In the genomic region with DNA sequence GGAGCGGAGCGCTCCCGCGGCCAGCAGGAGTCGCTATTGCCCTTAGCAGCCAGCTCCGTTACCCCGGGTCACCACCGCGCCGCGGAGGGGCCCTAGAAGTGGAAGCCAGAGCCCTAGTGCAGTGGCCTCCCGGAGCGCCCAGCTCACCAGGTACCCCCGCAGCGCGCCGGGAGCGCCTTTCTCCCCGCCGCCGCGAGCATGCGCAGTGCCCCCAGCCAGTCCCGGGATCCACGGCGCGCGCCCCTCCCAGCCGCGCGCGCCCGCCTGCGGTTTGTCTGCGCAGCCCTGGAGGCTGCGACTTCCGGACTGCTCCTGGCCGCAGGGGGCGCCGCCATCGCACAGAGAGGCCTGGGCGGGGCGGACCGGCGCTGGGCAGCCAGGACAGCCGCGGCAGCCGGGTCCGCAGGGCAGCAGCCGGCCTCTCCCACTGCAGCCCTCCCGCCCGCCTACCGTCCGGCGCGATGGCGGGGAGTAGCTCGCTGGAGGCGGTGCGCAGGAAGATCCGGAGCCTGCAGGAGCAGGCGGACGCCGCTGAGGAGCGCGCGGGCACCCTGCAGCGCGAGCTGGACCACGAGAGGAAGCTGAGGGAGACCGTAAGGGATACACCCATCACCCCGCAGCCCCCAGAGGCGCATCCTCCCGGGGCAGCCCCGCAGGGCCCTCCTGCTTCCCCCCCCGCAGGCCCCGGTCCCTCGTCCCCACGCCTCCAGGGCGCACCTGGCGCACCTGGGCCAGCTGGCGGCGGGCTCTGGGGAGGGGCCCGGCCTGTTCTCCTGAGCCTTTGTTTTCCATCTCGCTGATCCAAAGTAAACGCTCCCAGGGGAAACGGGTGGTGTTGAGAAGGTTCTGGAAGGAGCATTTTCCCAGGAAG, we compare ENCODE assay signal across 1 cellular context.
A peak's percentile ranks its signal among the peaks of the same experiment; 100 is the strongest.
TF ChIP-seq lines count a peak whose summit lies in the region.

No MANE protein-coding gene starts in this region.

TF ChIP-seq in SK-N-SH, 30 proteins besides CTCF, POLR2A, EP300 and RAD21 (continued from another document):
- TF ChIP-seq, protein P1, sequence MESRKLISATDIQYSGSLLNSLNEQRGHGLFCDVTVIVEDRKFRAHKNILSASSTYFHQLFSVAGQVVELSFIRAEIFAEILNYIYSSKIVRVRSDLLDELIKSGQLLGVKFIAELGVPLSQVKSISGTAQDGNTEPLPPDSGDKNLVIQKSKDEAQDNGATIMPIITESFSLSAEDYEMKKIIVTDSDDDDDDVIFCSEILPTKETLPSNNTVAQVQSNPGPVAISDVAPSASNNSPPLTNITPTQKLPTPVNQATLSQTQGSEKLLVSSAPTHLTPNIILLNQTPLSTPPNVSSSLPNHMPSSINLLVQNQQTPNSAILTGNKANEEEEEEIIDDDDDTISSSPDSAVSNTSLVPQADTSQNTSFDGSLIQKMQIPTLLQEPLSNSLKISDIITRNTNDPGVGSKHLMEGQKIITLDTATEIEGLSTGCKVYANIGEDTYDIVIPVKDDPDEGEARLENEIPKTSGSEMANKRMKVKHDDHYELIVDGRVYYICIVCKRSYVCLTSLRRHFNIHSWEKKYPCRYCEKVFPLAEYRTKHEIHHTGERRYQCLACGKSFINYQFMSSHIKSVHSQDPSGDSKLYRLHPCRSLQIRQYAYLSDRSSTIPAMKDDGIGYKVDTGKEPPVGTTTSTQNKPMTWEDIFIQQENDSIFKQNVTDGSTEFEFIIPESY (IDR thresholded peaks at IDR 0.05; ENCODE audit: borderline replicate concordance, low read depth): no peak
- TF ChIP-seq TCF12 (IDR thresholded peaks at IDR 0.05): peak; percentile 47
- no peak; the same call in 1 of the 2 replicates for TF ChIP-seq RCOR1 (IDR thresholded peaks at IDR 0.05; ENCODE audit: low read length)
- TF ChIP-seq SMC3 (IDR thresholded peaks at IDR 0.05; ENCODE audit: low read depth, low read length): peak; percentile 77
- 0 out of 2 replicates have a peak, but pooled peaks have one; percentile 18 for TF ChIP-seq TAF1 (IDR thresholded peaks at IDR 0.05; ENCODE audit: borderline replicate concordance, low read depth, low read length)
- TF ChIP-seq, protein P2, sequence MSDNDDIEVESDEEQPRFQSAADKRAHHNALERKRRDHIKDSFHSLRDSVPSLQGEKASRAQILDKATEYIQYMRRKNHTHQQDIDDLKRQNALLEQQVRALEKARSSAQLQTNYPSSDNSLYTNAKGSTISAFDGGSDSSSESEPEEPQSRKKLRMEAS (IDR thresholded peaks at IDR 0.05; ENCODE audit: low read depth): no peak
- TF ChIP-seq, protein P3, sequence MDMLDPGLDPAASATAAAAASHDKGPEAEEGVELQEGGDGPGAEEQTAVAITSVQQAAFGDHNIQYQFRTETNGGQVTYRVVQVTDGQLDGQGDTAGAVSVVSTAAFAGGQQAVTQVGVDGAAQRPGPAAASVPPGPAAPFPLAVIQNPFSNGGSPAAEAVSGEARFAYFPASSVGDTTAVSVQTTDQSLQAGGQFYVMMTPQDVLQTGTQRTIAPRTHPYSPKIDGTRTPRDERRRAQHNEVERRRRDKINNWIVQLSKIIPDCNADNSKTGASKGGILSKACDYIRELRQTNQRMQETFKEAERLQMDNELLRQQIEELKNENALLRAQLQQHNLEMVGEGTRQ (IDR thresholded peaks at IDR 0.05; ENCODE audit: borderline replicate concordance, low read depth, low read length): peak; percentile 13; the same call in 1 of the 2 replicates
- no peak for TF ChIP-seq GATA2 (CRISPR knock-in tag; IDR thresholded peaks at IDR 0.05)
- peak; percentile 73 for TF ChIP-seq ELF1 (IDR thresholded peaks at IDR 0.05)
- TF ChIP-seq JUND (IDR thresholded peaks at IDR 0.05): no peak; the same call in 1 of the 2 replicates
- no peak for TF ChIP-seq EZH2phosphoT487 (IDR thresholded peaks at IDR 0.05; ENCODE audit: borderline replicate concordance, low read depth)
- no peak for TF ChIP-seq RFX5 (IDR thresholded peaks at IDR 0.05; ENCODE audit: low read length)
- TF ChIP-seq CHD2 (IDR thresholded peaks at IDR 0.05; ENCODE audit: low read length, partially characterized antibody): no peak
- no peak for TF ChIP-seq FOXM1 (IDR thresholded peaks at IDR 0.05; ENCODE audit: low read depth)
- TF ChIP-seq MEF2A (IDR thresholded peaks at IDR 0.05; ENCODE audit: borderline replicate concordance, low read depth): no peak
- TF ChIP-seq POLR2AphosphoS5 (IDR thresholded peaks at IDR 0.05; ENCODE audit: low read depth, low read length): peak; percentile 65
- peak; percentile 64; the same call in 1 of the 2 replicates for TF ChIP-seq RXRA (IDR thresholded peaks at IDR 0.05; ENCODE audit: borderline replicate concordance, low read depth)
- TF ChIP-seq NFIC (IDR thresholded peaks at IDR 0.05; ENCODE audit: borderline replicate concordance): peak; percentile 3; the same call in 1 of the 2 replicates
- no peak; the same call in 1 of the 2 replicates for TF ChIP-seq YY1 (IDR thresholded peaks at IDR 0.05; ENCODE audit: low read depth)
- no peak for TF ChIP-seq FOXJ3 (CRISPR knock-in tag; IDR thresholded peaks at IDR 0.05)
- peak; percentile 8; the same call in 1 of the 2 replicates for TF ChIP-seq TEAD4 (IDR thresholded peaks at IDR 0.05; ENCODE audit: borderline replicate concordance, insufficient read depth)
- TF ChIP-seq GABPA (IDR thresholded peaks at IDR 0.05; ENCODE audit: low read depth): peak; percentile 32; the same call in 1 of the 2 replicates
- TF ChIP-seq, protein P4, sequence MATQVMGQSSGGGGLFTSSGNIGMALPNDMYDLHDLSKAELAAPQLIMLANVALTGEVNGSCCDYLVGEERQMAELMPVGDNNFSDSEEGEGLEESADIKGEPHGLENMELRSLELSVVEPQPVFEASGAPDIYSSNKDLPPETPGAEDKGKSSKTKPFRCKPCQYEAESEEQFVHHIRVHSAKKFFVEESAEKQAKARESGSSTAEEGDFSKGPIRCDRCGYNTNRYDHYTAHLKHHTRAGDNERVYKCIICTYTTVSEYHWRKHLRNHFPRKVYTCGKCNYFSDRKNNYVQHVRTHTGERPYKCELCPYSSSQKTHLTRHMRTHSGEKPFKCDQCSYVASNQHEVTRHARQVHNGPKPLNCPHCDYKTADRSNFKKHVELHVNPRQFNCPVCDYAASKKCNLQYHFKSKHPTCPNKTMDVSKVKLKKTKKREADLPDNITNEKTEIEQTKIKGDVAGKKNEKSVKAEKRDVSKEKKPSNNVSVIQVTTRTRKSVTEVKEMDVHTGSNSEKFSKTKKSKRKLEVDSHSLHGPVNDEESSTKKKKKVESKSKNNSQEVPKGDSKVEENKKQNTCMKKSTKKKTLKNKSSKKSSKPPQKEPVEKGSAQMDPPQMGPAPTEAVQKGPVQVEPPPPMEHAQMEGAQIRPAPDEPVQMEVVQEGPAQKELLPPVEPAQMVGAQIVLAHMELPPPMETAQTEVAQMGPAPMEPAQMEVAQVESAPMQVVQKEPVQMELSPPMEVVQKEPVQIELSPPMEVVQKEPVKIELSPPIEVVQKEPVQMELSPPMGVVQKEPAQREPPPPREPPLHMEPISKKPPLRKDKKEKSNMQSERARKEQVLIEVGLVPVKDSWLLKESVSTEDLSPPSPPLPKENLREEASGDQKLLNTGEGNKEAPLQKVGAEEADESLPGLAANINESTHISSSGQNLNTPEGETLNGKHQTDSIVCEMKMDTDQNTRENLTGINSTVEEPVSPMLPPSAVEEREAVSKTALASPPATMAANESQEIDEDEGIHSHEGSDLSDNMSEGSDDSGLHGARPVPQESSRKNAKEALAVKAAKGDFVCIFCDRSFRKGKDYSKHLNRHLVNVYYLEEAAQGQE (IDR thresholded peaks at IDR 0.05; ENCODE audit: low read depth, low read length): no peak
- peak; percentile 82 for TF ChIP-seq NRF1 (IDR thresholded peaks at IDR 0.05; ENCODE audit: low read depth, low read length)
- TF ChIP-seq, protein P5, sequence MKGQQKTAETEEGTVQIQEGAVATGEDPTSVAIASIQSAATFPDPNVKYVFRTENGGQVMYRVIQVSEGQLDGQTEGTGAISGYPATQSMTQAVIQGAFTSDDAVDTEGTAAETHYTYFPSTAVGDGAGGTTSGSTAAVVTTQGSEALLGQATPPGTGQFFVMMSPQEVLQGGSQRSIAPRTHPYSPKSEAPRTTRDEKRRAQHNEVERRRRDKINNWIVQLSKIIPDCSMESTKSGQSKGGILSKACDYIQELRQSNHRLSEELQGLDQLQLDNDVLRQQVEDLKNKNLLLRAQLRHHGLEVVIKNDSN (IDR thresholded peaks at IDR 0.05; ENCODE audit: borderline replicate concordance, low read depth): no peak
